ENCODE assay signal across 1 cellular context in the genomic region with DNA sequence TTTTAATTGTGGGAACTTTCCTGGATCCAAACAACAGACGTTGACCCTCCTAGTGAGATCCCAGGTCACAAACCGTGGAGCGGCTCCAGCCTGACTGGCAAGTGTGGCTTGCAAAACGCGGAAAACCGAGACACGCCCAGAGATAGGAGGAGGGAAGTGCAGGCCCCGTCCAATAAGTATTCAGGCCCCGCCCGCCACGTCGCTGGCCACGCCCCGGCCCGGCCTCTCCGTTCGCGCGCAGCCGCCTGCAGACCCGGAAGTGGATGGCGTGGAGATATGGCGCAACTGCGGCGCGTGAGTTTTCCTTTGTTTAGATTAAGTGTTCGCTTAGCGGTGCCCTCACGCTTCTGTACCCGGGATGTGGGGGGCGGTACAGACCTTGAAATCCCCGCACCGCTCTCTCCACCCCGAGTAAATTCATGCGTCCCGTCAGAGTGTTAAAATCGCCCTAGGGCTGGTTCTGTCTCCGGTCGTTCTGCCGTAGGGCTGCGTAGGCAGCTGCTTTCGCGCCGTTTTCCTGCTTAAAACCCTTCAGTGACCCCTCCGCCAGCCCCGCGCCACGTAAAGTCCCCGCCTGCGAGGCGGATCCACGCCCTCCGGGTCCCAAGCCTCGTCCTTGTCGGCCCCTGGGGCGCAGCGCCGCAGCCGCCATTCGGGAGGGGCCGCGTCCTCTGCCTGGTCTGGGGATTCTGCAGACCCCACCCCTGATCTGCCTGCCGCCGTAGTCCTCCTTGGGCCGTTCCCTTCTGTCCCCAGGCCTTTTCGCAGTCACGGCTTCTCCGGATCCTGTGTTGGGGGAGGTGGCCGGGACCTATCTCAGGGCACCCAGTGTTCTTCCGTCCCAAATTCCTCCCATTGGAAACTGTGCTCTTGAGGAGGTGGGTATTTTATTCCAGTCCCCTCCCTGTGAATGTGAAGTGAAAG.
TF ChIP-seq lines count a peak whose summit lies in the region.

A gene (plus strand): TSS at position 250 of the 924 bp plus-strand sequence. CDS start 27 bp downstream, at position 277.

TF ChIP-seq in HepG2, 621 proteins besides CTCF, POLR2A, EP300 and RAD21 (continued from another document and continues in another):
- TF ChIP-seq, protein P1, sequence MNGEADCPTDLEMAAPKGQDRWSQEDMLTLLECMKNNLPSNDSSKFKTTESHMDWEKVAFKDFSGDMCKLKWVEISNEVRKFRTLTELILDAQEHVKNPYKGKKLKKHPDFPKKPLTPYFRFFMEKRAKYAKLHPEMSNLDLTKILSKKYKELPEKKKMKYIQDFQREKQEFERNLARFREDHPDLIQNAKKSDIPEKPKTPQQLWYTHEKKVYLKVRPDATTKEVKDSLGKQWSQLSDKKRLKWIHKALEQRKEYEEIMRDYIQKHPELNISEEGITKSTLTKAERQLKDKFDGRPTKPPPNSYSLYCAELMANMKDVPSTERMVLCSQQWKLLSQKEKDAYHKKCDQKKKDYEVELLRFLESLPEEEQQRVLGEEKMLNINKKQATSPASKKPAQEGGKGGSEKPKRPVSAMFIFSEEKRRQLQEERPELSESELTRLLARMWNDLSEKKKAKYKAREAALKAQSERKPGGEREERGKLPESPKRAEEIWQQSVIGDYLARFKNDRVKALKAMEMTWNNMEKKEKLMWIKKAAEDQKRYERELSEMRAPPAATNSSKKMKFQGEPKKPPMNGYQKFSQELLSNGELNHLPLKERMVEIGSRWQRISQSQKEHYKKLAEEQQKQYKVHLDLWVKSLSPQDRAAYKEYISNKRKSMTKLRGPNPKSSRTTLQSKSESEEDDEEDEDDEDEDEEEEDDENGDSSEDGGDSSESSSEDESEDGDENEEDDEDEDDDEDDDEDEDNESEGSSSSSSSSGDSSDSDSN (CRISPR knock-in tag; IDR thresholded peaks at IDR 0.05) = peak; percentile 79; the same call in 1 of the 2 replicates
- TF ChIP-seq, protein P2, sequence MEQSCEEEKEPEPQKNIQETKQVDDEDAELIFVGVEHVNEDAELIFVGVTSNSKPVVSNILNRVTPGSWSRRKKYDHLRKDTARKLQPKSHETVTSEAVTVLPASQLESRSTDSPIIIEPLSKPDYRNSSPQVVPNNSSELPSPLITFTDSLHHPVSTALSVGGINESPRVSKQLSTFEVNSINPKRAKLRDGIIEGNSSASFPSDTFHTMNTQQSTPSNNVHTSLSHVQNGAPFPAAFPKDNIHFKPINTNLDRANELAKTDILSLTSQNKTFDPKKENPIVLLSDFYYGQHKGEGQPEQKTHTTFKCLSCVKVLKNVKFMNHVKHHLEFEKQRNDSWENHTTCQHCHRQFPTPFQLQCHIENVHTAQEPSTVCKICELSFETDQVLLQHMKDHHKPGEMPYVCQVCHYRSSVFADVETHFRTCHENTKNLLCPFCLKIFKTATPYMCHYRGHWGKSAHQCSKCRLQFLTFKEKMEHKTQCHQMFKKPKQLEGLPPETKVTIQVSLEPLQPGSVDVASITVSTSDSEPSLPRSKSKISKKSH (CRISPR knock-in tag; IDR thresholded peaks at IDR 0.05; ENCODE audit: borderline replicate concordance) = 0 out of 2 replicates have a peak, but pooled peaks have one; percentile 40
- TF ChIP-seq, protein P3, sequence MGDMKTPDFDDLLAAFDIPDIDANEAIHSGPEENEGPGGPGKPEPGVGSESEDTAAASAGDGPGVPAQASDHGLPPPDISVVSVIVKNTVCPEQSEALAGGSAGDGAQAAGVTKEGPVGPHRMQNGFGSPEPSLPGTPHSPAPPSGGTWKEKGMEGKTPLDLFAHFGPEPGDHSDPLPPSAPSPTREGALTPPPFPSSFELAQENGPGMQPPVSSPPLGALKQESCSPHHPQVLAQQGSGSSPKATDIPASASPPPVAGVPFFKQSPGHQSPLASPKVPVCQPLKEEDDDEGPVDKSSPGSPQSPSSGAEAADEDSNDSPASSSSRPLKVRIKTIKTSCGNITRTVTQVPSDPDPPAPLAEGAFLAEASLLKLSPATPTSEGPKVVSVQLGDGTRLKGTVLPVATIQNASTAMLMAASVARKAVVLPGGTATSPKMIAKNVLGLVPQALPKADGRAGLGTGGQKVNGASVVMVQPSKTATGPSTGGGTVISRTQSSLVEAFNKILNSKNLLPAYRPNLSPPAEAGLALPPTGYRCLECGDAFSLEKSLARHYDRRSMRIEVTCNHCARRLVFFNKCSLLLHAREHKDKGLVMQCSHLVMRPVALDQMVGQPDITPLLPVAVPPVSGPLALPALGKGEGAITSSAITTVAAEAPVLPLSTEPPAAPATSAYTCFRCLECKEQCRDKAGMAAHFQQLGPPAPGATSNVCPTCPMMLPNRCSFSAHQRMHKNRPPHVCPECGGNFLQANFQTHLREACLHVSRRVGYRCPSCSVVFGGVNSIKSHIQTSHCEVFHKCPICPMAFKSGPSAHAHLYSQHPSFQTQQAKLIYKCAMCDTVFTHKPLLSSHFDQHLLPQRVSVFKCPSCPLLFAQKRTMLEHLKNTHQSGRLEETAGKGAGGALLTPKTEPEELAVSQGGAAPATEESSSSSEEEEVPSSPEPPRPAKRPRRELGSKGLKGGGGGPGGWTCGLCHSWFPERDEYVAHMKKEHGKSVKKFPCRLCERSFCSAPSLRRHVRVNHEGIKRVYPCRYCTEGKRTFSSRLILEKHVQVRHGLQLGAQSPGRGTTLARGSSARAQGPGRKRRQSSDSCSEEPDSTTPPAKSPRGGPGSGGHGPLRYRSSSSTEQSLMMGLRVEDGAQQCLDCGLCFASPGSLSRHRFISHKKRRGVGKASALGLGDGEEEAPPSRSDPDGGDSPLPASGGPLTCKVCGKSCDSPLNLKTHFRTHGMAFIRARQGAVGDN (CRISPR knock-in tag; IDR thresholded peaks at IDR 0.05) = peak; percentile 75
- TF ChIP-seq ZNF788 (CRISPR knock-in tag; IDR thresholded peaks at IDR 0.05; ENCODE audit: borderline replicate concordance) (peak; percentile 36; the same call in 1 of the 2 replicates), ZNF350 (CRISPR knock-in tag; IDR thresholded peaks at IDR 0.05; ENCODE audit: borderline replicate concordance, low read depth) (peak; percentile 81), CBX5 (CRISPR knock-in tag; IDR thresholded peaks at IDR 0.05; ENCODE audit: borderline replicate concordance) (no peak), TMF1 (CRISPR knock-in tag; IDR thresholded peaks at IDR 0.05; ENCODE audit: low read depth) (peak; percentile 59; the same call in 1 of the 2 replicates), CHD2 (IDR thresholded peaks at IDR 0.05; ENCODE audit: low read depth, low read length) (no peak), MAZ (IDR thresholded peaks at IDR 0.05; ENCODE audit: borderline replicate concordance, low read depth, low read length) (no peak), MAZ (CRISPR knock-in tag; IDR thresholded peaks at IDR 0.05; ENCODE audit: low read depth) (peak; percentile 46; the same call in 1 of the 2 replicates), ZNF230 (CRISPR knock-in tag; IDR thresholded peaks at IDR 0.05) (peak; percentile 81; the same call in 1 of the 2 replicates), ZNF781 (CRISPR knock-in tag; IDR thresholded peaks at IDR 0.05; ENCODE audit: borderline replicate concordance, not compliant biosample characterization) (peak; percentile 68), ZNF34 (CRISPR knock-in tag; IDR thresholded peaks at IDR 0.05; ENCODE audit: borderline replicate concordance) (peak; percentile 74; the same call in 1 of the 2 replicates), ISL2 (CRISPR knock-in tag; IDR thresholded peaks at IDR 0.05) (peak; percentile 51; the same call in 1 of the 2 replicates), KDM5B (CRISPR knock-in tag; IDR thresholded peaks at IDR 0.05; ENCODE audit: borderline replicate concordance) (peak; percentile 37; the same call in 1 of the 2 replicates), IRX3 (CRISPR knock-in tag; IDR thresholded peaks at IDR 0.05; ENCODE audit: borderline replicate concordance, low read depth) (peak; percentile 88; the same call in 1 of the 2 replicates), ZNF33B (CRISPR knock-in tag; IDR thresholded peaks at IDR 0.05) (no peak), PHF8 (CRISPR knock-in tag; IDR thresholded peaks at IDR 0.05) (peak; percentile 80), XRCC5 (optimal IDR thresholded peaks at IDR 0.05; ENCODE audit: low read length) (peak; percentile 12), HNF4G (IDR thresholded peaks at IDR 0.05; ENCODE audit: borderline replicate concordance, low read depth, low read length) (no peak), HNF4G (CRISPR knock-in tag; IDR thresholded peaks at IDR 0.05; ENCODE audit: borderline replicate concordance, low read depth) (no peak; the same call in 1 of the 2 replicates), ZFP37 (CRISPR knock-in tag; IDR thresholded peaks at IDR 0.05; ENCODE audit: borderline replicate concordance) (0 out of 2 replicates have a peak, but pooled peaks have one; percentile 28), SOX5 (CRISPR knock-in tag; IDR thresholded peaks at IDR 0.05; ENCODE audit: borderline replicate concordance) (peak; percentile 28; the same call in 1 of the 2 replicates), ZC3H4 (CRISPR knock-in tag; IDR thresholded peaks at IDR 0.05; ENCODE audit: borderline replicate concordance) (0 out of 2 replicates have a peak, but pooled peaks have one; percentile 49), ZNF101 (CRISPR knock-in tag; IDR thresholded peaks at IDR 0.05; ENCODE audit: borderline replicate concordance, low read depth) (peak; percentile 56; the same call in 1 of the 2 replicates)
- TF ChIP-seq, protein P4, sequence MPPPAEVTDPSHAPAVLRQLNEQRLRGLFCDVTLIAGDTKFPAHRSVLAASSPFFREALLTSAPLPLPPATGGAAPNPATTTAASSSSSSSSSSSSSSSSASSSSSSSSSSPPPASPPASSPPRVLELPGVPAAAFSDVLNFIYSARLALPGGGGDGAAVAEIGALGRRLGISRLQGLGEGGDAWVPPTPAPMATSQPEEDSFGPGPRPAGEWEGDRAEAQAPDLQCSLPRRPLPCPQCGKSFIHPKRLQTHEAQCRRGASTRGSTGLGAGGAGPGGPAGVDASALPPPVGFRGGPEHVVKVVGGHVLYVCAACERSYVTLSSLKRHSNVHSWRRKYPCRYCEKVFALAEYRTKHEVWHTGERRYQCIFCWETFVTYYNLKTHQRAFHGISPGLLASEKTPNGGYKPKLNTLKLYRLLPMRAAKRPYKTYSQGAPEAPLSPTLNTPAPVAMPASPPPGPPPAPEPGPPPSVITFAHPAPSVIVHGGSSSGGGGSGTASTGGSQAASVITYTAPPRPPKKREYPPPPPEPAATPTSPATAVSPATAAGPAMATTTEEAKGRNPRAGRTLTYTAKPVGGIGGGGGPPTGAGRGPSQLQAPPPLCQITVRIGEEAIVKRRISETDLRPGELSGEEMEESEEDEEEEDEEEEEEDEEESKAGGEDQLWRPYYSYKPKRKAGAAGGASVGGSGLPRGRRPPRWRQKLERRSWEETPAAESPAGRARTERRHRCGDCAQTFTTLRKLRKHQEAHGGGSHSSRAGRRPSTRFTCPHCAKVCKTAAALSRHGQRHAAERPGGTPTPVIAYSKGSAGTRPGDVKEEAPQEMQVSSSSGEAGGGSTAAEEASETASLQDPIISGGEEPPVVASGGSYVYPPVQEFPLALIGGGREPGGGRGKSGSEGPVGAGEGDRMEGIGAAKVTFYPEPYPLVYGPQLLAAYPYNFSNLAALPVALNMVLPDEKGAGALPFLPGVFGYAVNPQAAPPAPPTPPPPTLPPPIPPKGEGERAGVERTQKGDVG (CRISPR knock-in tag; IDR thresholded peaks at IDR 0.05; ENCODE audit: borderline replicate concordance) = peak; percentile 21; the same call in 1 of the 2 replicates
- TF ChIP-seq, protein P5, sequence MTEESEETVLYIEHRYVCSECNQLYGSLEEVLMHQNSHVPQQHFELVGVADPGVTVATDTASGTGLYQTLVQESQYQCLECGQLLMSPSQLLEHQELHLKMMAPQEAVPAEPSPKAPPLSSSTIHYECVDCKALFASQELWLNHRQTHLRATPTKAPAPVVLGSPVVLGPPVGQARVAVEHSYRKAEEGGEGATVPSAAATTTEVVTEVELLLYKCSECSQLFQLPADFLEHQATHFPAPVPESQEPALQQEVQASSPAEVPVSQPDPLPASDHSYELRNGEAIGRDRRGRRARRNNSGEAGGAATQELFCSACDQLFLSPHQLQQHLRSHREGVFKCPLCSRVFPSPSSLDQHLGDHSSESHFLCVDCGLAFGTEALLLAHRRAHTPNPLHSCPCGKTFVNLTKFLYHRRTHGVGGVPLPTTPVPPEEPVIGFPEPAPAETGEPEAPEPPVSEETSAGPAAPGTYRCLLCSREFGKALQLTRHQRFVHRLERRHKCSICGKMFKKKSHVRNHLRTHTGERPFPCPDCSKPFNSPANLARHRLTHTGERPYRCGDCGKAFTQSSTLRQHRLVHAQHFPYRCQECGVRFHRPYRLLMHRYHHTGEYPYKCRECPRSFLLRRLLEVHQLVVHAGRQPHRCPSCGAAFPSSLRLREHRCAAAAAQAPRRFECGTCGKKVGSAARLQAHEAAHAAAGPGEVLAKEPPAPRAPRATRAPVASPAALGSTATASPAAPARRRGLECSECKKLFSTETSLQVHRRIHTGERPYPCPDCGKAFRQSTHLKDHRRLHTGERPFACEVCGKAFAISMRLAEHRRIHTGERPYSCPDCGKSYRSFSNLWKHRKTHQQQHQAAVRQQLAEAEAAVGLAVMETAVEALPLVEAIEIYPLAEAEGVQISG (CRISPR knock-in tag; IDR thresholded peaks at IDR 0.05) = peak; percentile 75
- TF ChIP-seq, protein P6, sequence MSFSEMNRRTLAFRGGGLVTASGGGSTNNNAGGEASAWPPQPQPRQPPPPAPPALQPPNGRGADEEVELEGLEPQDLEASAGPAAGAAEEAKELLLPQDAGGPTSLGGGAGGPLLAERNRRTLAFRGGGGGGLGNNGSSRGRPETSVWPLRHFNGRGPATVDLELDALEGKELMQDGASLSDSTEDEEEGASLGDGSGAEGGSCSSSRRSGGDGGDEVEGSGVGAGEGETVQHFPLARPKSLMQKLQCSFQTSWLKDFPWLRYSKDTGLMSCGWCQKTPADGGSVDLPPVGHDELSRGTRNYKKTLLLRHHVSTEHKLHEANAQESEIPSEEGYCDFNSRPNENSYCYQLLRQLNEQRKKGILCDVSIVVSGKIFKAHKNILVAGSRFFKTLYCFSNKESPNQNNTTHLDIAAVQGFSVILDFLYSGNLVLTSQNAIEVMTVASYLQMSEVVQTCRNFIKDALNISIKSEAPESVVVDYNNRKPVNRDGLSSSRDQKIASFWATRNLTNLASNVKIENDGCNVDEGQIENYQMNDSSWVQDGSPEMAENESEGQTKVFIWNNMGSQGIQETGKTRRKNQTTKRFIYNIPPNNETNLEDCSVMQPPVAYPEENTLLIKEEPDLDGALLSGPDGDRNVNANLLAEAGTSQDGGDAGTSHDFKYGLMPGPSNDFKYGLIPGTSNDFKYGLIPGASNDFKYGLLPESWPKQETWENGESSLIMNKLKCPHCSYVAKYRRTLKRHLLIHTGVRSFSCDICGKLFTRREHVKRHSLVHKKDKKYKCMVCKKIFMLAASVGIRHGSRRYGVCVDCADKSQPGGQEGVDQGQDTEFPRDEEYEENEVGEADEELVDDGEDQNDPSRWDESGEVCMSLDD (CRISPR knock-in tag; IDR thresholded peaks at IDR 0.05; ENCODE audit: borderline replicate concordance) = peak; percentile 39; the same call in 1 of the 2 replicates
- TF ChIP-seq, protein P7, sequence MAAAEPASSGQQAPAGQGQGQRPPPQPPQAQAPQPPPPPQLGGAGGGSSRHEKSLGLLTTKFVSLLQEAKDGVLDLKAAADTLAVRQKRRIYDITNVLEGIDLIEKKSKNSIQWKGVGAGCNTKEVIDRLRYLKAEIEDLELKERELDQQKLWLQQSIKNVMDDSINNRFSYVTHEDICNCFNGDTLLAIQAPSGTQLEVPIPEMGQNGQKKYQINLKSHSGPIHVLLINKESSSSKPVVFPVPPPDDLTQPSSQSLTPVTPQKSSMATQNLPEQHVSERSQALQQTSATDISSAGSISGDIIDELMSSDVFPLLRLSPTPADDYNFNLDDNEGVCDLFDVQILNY (CRISPR knock-in tag; conservative IDR thresholded peaks at IDR 0.05) = peak; percentile 90
- TF ChIP-seq, protein P8, sequence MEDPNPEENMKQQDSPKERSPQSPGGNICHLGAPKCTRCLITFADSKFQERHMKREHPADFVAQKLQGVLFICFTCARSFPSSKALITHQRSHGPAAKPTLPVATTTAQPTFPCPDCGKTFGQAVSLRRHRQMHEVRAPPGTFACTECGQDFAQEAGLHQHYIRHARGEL (CRISPR knock-in tag; IDR thresholded peaks at IDR 0.05) = no peak
- TF ChIP-seq, protein P9, sequence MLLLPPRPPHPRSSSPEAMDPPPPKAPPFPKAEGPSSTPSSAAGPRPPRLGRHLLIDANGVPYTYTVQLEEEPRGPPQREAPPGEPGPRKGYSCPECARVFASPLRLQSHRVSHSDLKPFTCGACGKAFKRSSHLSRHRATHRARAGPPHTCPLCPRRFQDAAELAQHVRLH (CRISPR knock-in tag; IDR thresholded peaks at IDR 0.05; ENCODE audit: borderline replicate concordance, low read depth) = peak; percentile 52; the same call in 1 of the 2 replicates
